ENCODE assay signal across 14 cellular contexts in genomic region chr12:2084553-2085296, GRCh38. TPM values are rescaled to one million over a fixed set of nuclear protein-coding genes. Genes with fewer than 3 reads are reported as not detected.
A peak's percentile ranks its signal among the peaks of the same experiment; 100 is the strongest.
DNase-seq lines count a peak whose midpoint lies in the region; ATAC-seq, FAIRE-seq and TF ChIP-seq lines count a peak whose summit lies in the region.
"Had no signal": no experiment of that assay in that cellular context is flagged by ENCODE, and none has a peak within 500 bp of the region (broad histone marks: within the 10 kb centered on the region; RNA-seq: fewer than 3 reads in every experiment).

No MANE protein-coding gene starts in this region.

- H3K4me1 ChIP-seq in sigmoid colon = peaks cover 0 to 80% (median 74%) of the 10 kb centered on the region in 4 donors

- no peaks in the 10 kb centered on the region for H3K9me3 ChIP-seq in sigmoid colon

- H3K27me3 ChIP-seq in sigmoid colon = no peaks in the 10 kb centered on the region

- WGBS in sigmoid colon, 2 donors = 35 to 52% methylated on average over 4 of the region's 4 CpGs

- no peak for TF ChIP-seq CTCF in sigmoid colon (IDR thresholded peaks at IDR 0.05)
- no peak for TF ChIP-seq CTCF in D721Med (IDR thresholded peaks at IDR 0.05; ENCODE audit: insufficient read depth, missing control alignments)
- no peak for TF ChIP-seq CTCF in GM10266 (IDR thresholded peaks at IDR 0.05; ENCODE audit: control insufficient read depth, insufficient read depth, low read depth, missing control alignments)

- no peak overlapping the region for H3K4me3 ChIP-seq in sigmoid colon
- H3K4me3 ChIP-seq: GM23338 had no signal

- intact Hi-C loops in sigmoid colon (cut with DNase I) = no loop called here

- FAIRE-seq in D721Med (lab: Jason Lieb, UNC) = no peak

- DNase-seq in GM03348 (ENCODE audit: low spot score) (peak; percentile 80), NCI-H446 treated with DMSO at 0.1 percent for 48 hours (lab: John Stamatoyannopoulos, UW) (peak; percentile 62), fibroblast of peridontal ligament (ENCODE audit: extremely low read depth) (peak; percentile 91), sigmoid colon (no peak), D721Med (ENCODE audit: insufficient read length, low spot score) (no peak), SK-N-DZ (ENCODE audit: low spot score) (no peak), GM10266 (ENCODE audit: extremely low spot score) (no peak)
- DNase-seq: activated B cell treated with CpG ODN at 0.5 μM for 24 hours; activated naive CD4-positive, alpha-beta T cell; DND-41; occipital lobe; OCI-M1 had no signal

- no peak for TF ChIP-seq EP300 in sigmoid colon (IDR thresholded peaks at IDR 0.05)

- no peak for TF ChIP-seq POLR2A in sigmoid colon (IDR thresholded peaks at IDR 0.05)

- H3K27ac ChIP-seq in sigmoid colon = peak overlapping the region; percentile 31 to 91 (median 70)

- no peak for ATAC-seq in GM21576 (IDR thresholded peaks at IDR 0.05; ENCODE audit: unreplicated experiment)
- ATAC-seq: GM23338 had no signal

- no peaks in the 10 kb centered on the region for H3K36me3 ChIP-seq in sigmoid colon

RNA-seq across cellular contexts. Expression of gene CACNA1C, which starts 31.9 kb away (rescaled TPM):
- total RNA-seq in sigmoid colon = 100 to 1,000 TPM in 2 of 4 donors, 10 to 100 TPM in 2; 62.0 to 213 (median 119) TPM
- polyA plus RNA-seq in sigmoid colon = 1 to 10 TPM in 1 of 3 donors, under 1 TPM in 2; 0.46 to 7.6 (median 0.60) TPM
- polyA plus RNA-seq in SK-N-DZ (2014; cell fraction: cytosol; rRNA removed) = not detected in 2 replicates
- 0.27 and 0.59 TPM in 2 replicates for polyA plus RNA-seq in SK-N-DZ (2014; cell fraction: nucleus; rRNA removed)

Comparison
In these comparisons a context has a peak if more than half of its experiments do, and no peak if none do; other contexts are left out.
1. DNase-seq: peak in GM03348 (single experiment), NCI-H446 treated with DMSO at 0.1 percent for 48 hours (single experiment) and fibroblast of peridontal ligament (single experiment); none in sigmoid colon (single experiment), D721Med (single experiment), SK-N-DZ (single experiment) and GM10266 (single experiment).